Comparison of ENCODE assay signal across 19 cellular contexts in the genomic region with DNA sequence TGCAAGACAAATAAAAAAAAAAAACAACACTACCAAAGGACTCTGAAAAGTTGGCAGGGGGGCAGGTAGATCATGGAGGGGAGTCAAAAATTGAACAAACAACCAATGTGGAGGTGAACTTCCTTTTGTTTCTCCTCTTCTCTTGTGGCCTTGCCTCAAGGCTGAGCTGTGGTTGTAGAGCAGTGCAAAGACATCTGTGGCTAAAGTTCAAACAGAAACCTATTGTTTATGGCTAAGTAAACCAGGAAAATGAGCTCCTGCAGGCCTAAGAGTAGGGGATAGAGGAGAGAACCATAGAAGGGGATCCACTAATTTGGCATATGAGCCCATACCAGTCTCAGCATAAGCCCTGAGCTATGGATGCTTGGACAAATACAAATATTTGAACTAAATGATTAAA. TPM values are rescaled to one million over a fixed set of nuclear protein-coding genes. Genes with fewer than 3 reads are reported as not detected.
DNase-seq lines count a peak whose midpoint lies in the region; ATAC-seq lines count a peak whose summit lies in the region.
"Had no signal": no experiment of that assay in that cellular context is flagged by ENCODE, and none has a peak within 500 bp of the region (broad histone marks: within the 10 kb centered on the region; RNA-seq: fewer than 3 reads in every experiment).

No MANE protein-coding gene starts in this region.

- H3K9me3 Mint-ChIP-seq in activated CD4-positive, alpha-beta T cell treated with anti-CD3 and anti-CD28 coated beads, Interleukin-2, amount 10 ng/mL, durations not matched to agents 24 days and 14 days = peaks cover 9% of the 10 kb centered on the region

- peak; percentile 48 for DNase-seq in activated CD4-positive, alpha-beta T cell treated with anti-CD3 and anti-CD28 coated beads, Interleukin-2, amount 10 ng/mL, durations not matched to agents 24 days and 14 days
- no peak for DNase-seq in activated CD4-positive, alpha-beta T cell treated with anti-CD3 and anti-CD28 coated beads, Interleukin-2, amount 50 U/mL, for 1 hour
- DNase-seq in NCI-H146 treated with DMSO at 0.1 percent for 48 hours (lab: John Stamatoyannopoulos, UW; ENCODE audit: unreplicated experiment) (peak; percentile 94), NCI-H510A (lab: John Stamatoyannopoulos, UW) (peak; percentile 40), SHP77 treated with DMSO at 0.1 percent for 48 hours (lab: John Stamatoyannopoulos, UW) (peak; percentile 89), sciatic nerve (ENCODE audit: low spot score) (no peak), NCI-H82 treated with DMSO at 0.1 percent for 48 hours (lab: John Stamatoyannopoulos, UW; ENCODE audit: unreplicated experiment) (no peak), Right ventricle myocardium superior (no peak)
- DNase-seq: DMS79 treated with DMSO at 0.1 percent for 48 hours, HCEC 1CT, MV-4-11, NCI-H1694 treated with DMSO at 0.1 percent for 48 hours, NCI-H82, Peyer's patch, T-helper 1 cell, T1000 had no signal

- H3K27ac Mint-ChIP-seq in activated CD4-positive, alpha-beta T cell treated with anti-CD3 and anti-CD28 coated beads, Interleukin-2, amount 10 ng/mL, durations not matched to agents 24 days and 14 days = no peak overlapping the region

- peaks cover 16% of the 10 kb centered on the region for H3K27me3 Mint-ChIP-seq in activated CD4-positive, alpha-beta T cell treated with anti-CD3 and anti-CD28 coated beads, Interleukin-2, amount 10 ng/mL, durations not matched to agents 24 days and 14 days

- peaks cover 3% of the 10 kb centered on the region for H3K4me1 Mint-ChIP-seq in activated CD4-positive, alpha-beta T cell treated with anti-CD3 and anti-CD28 coated beads, Interleukin-2, amount 10 ng/mL, durations not matched to agents 24 days and 14 days

- intact Hi-C loops in activated CD4-positive, alpha-beta T cell treated with anti-CD3 and anti-CD28 coated beads, Interleukin-2, amount 10 ng/mL, durations not matched to agents 24 days and 14 days (cut with micrococcal nuclease) = no loop called here
- intact Hi-C loops in sciatic nerve (cut with DNase I) (no loop called here), Right ventricle myocardium superior (cut with DNase I) (no loop called here)

- ATAC-seq in sciatic nerve = no peak
- ATAC-seq in Right ventricle myocardium superior (ENCODE audit: poor library complexity) = no peak
- ATAC-seq: A549, Right ventricle myocardium inferior, SK-N-SH treated with all-trans-retinoic acid at 6 μM for 48 hours had no signal

- H3K4me3 Mint-ChIP-seq in activated CD4-positive, alpha-beta T cell treated with anti-CD3 and anti-CD28 coated beads, Interleukin-2, amount 10 ng/mL, durations not matched to agents 24 days and 14 days = no peak overlapping the region

- no peaks in the 10 kb centered on the region for H3K36me3 Mint-ChIP-seq in activated CD4-positive, alpha-beta T cell treated with anti-CD3 and anti-CD28 coated beads, Interleukin-2, amount 10 ng/mL, durations not matched to agents 24 days and 14 days (ENCODE audit: low read depth)

RNA-seq across cellular contexts. Expression of a gene that starts 40.2 kb away (rescaled TPM):
- 1.2 and 1.5 TPM in 2 replicates for total RNA-seq in activated CD4-positive, alpha-beta T cell treated with anti-CD3 and anti-CD28 coated beads, Interleukin-2, amount 10 ng/mL, durations not matched to agents 24 days and 14 days
- total RNA-seq in sciatic nerve (not detected), Right ventricle myocardium superior (not detected)
- total RNA-seq: Peyer's patch, Right ventricle myocardium inferior had no signal

RNA-seq across cellular contexts. Expression of a gene that starts 49.3 kb away (rescaled TPM):
- 32.2 and 33.8 TPM in 2 replicates for total RNA-seq in activated CD4-positive, alpha-beta T cell treated with anti-CD3 and anti-CD28 coated beads, Interleukin-2, amount 10 ng/mL, durations not matched to agents 24 days and 14 days
- total RNA-seq in sciatic nerve = 2.1 TPM
- total RNA-seq in Right ventricle myocardium superior = 0.51 TPM

RNA-seq across cellular contexts. Expression of a gene that starts 52.1 kb away (rescaled TPM):
- 19.6 and 21.9 TPM in 2 replicates for total RNA-seq in activated CD4-positive, alpha-beta T cell treated with anti-CD3 and anti-CD28 coated beads, Interleukin-2, amount 10 ng/mL, durations not matched to agents 24 days and 14 days
- 28.2 TPM for total RNA-seq in sciatic nerve
- total RNA-seq in Right ventricle myocardium superior = 6.5 TPM

Comparison
In these comparisons a context has a peak if more than half of its experiments do, and no peak if none do; other contexts are left out.
1. DNase-seq: peak in activated CD4-positive, alpha-beta T cell treated with anti-CD3 and anti-CD28 coated beads, Interleukin-2, amount 10 ng/mL, durations not matched to agents 24 days and 14 days (single experiment), NCI-H146 treated with DMSO at 0.1 percent for 48 hours (single experiment), NCI-H510A (single experiment) and SHP77 treated with DMSO at 0.1 percent for 48 hours (single experiment); none in activated CD4-positive, alpha-beta T cell treated with anti-CD3 and anti-CD28 coated beads, Interleukin-2, amount 50 U/mL, for 1 hour (single experiment), sciatic nerve (single experiment), NCI-H82 treated with DMSO at 0.1 percent for 48 hours (single experiment) and Right ventricle myocardium superior (single experiment).
2. RNA of a gene that starts 49.3 kb away (total RNA-seq): 32.2 to 33.8 TPM in activated CD4-positive, alpha-beta T cell treated with anti-CD3 and anti-CD28 coated beads, Interleukin-2, amount 10 ng/mL, durations not matched to agents 24 days and 14 days; 2.1 TPM in sciatic nerve (single experiment) and 0.51 TPM in Right ventricle myocardium superior (single experiment); every median in the first group is over 10 times any median in the second.